1 cellular context compared by ENCODE assay signal in the genomic region with DNA sequence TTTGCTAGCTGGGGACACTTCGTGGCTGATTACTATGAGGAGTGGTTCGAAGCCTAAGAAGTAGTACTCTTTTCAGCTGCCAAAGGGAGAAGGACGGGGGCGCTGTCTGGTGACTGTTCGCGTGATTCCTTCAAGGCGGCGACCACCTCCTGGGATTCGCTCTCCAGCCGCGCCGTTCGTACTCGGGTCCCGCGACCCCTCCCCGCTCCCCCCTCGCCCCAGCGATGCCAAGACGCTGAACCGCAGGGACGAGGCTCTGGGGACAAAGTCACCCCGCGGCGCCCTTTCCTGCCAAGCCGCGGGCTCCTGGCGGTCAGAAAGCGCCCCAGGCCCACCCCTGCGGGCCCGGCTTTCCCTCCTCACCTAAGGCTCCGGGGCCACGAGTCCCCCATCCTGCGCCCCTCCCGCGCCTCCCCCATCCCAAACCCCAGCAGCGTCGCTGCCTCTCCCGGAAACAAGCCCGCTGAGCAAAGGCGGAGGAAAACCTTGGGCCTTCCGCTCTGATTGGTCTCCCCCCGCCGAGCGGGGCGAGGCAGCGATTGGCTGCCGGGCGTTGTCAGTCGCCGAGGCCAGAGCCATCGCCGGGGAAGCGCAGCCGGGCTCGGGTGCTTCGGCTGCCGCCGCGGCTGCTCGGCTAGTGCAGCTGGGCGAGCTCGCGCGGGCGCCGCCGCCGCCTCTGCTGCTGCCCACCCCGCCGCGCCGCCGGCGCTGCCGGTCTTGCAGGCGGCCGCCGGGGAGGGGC.
TF ChIP-seq lines count a peak whose summit lies in the region.

A gene (plus strand): TSS at position 572 of the 742 bp plus-strand sequence.

TF ChIP-seq in K562, 482 proteins besides CTCF, POLR2A, EP300 and RAD21 (continued from another document):
- TF ChIP-seq, protein P1, sequence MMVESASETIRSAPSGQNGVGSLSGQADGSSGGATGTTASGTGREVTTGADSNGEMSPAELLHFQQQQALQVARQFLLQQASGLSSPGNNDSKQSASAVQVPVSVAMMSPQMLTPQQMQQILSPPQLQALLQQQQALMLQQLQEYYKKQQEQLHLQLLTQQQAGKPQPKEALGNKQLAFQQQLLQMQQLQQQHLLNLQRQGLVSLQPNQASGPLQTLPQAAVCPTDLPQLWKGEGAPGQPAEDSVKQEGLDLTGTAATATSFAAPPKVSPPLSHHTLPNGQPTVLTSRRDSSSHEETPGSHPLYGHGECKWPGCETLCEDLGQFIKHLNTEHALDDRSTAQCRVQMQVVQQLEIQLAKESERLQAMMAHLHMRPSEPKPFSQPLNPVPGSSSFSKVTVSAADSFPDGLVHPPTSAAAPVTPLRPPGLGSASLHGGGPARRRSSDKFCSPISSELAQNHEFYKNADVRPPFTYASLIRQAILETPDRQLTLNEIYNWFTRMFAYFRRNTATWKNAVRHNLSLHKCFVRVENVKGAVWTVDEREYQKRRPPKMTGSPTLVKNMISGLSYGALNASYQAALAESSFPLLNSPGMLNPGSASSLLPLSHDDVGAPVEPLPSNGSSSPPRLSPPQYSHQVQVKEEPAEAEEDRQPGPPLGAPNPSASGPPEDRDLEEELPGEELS (CRISPR knock-in tag; IDR thresholded peaks at IDR 0.05; ENCODE audit: borderline replicate concordance): no peak
- no peak for TF ChIP-seq PHB2 (IDR thresholded peaks at IDR 0.05; ENCODE audit: low read depth)
- TF ChIP-seq MEIS2 (IDR thresholded peaks at IDR 0.05; ENCODE audit: partially characterized antibody): no peak
- no peak for TF ChIP-seq SP2 (IDR thresholded peaks at IDR 0.05; ENCODE audit: extremely low read depth, low read depth, low read length, poor library complexity, severe bottlenecking)
- TF ChIP-seq, protein P2, sequence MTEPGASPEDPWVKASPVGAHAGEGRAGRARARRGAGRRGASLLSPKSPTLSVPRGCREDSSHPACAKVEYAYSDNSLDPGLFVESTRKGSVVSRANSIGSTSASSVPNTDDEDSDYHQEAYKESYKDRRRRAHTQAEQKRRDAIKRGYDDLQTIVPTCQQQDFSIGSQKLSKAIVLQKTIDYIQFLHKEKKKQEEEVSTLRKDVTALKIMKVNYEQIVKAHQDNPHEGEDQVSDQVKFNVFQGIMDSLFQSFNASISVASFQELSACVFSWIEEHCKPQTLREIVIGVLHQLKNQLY (CRISPR knock-in tag; conservative IDR thresholded peaks at IDR 0.05): no peak
- no peak for TF ChIP-seq SLC30A9 (CRISPR knock-in tag; IDR thresholded peaks at IDR 0.05)
- TF ChIP-seq, protein P3, sequence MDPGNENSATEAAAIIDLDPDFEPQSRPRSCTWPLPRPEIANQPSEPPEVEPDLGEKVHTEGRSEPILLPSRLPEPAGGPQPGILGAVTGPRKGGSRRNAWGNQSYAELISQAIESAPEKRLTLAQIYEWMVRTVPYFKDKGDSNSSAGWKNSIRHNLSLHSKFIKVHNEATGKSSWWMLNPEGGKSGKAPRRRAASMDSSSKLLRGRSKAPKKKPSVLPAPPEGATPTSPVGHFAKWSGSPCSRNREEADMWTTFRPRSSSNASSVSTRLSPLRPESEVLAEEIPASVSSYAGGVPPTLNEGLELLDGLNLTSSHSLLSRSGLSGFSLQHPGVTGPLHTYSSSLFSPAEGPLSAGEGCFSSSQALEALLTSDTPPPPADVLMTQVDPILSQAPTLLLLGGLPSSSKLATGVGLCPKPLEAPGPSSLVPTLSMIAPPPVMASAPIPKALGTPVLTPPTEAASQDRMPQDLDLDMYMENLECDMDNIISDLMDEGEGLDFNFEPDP (CRISPR knock-in tag; IDR thresholded peaks at IDR 0.05): no peak
- TF ChIP-seq HDAC1 (IDR thresholded peaks at IDR 0.05): no peak
TF ChIP-seq in K562: peak in this region for 8.
